ENCODE assay signal across 8 cellular contexts in the genomic region with DNA sequence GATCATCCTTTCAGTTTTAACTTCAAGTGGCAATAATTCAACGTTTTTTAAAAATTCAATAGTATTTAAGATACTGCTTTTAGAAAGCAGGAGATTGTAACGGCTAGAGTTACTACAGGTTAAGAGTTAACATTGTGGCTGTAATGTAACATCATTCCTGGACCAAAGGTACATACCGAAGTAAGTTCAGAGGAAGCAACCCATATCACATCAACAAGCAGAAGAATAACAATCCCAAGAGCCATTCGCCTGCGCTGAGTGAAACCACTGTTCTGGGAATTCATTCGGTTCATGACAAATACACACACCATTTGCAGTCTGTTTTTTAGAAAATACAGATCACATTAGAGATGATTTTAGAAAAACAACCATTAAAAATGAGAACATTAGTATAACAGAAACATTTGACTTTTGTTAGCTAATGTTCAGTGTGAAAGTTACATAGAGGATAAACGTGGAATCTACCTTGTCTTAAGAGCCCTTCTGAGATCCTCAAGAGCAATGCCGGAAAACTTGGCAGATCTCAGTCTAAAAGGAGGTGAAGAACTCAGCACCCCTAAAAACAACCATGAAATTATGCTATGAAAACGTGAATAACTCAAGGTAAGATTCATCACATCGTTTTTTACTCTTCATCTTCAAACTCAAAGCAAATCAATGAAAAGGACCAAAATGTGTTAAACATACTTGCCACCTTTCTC. TPM values are rescaled to one million over a fixed set of nuclear protein-coding genes. Genes with fewer than 3 reads are reported as not detected.
DNase-seq lines count a peak whose midpoint lies in the region; ATAC-seq and TF ChIP-seq lines count a peak whose summit lies in the region.

No MANE protein-coding gene starts in this region.

- H3K36me3 ChIP-seq in HUES64 (ENCODE audit: insufficient read depth, low read length) (peaks cover 20% of the 10 kb centered on the region), breast epithelium (no peaks in the 10 kb centered on the region), mesodermal cell (ENCODE audit: control insufficient read depth, insufficient read depth, low read length) (peaks cover 19% of the 10 kb centered on the region)

- H3K9me3 ChIP-seq in HUES64 (ENCODE audit: insufficient read depth, low read depth, low read length) (no peaks in the 10 kb centered on the region), breast epithelium (no peaks in the 10 kb centered on the region), mesodermal cell (ENCODE audit: control insufficient read depth, low read length) (no peaks in the 10 kb centered on the region)

- WGBS in HUES64, result 51% methylated on average over 8 of the region's 10 CpGs
- 47 to 76% methylated on average over 3 to 5 of the region's 10 CpGs for WGBS in mesodermal cell (ENCODE audit: insufficient coverage in 2 of 2), 2 experiments

- H3K27ac ChIP-seq in C4-2B, result peak overlapping the region; percentile 90; the same call in 1 of the 2 replicates
- H3K27ac ChIP-seq in HUES64 (ENCODE audit: low read depth, low read length), result no peak overlapping the region
- peak overlapping the region; percentile 95 to 98 for H3K27ac ChIP-seq in breast epithelium
- H3K27ac ChIP-seq in mesodermal cell (ENCODE audit: low read depth, low read length, severe bottlenecking), result no peak overlapping the region

- no peak for TF ChIP-seq CTCF in C4-2B (conservative IDR thresholded peaks at IDR 0.05)
- TF ChIP-seq CTCF in breast epithelium (IDR thresholded peaks at IDR 0.05), result no peak

- DNase-seq in breast epithelium (ENCODE audit: low spot score in 2 of 2), result no peak
- no peak for DNase-seq in H4 (ENCODE audit: low spot score)
- no peak for DNase-seq in stimulated activated CD4-positive, alpha-beta T cell treated with anti-CD3 and anti-CD28 coated beads, Interleukin-2, amount 100 ng/mL, for 48 hours

- H3K4me3 ChIP-seq in HUES64 (ENCODE audit: low read length), result peak overlapping the region; percentile 83
- H3K4me3 ChIP-seq in breast epithelium, result peak overlapping the region; percentile 84 to 94 (median 86)
- H3K4me3 ChIP-seq in mesodermal cell (ENCODE audit: extremely low read depth, insufficient read depth, low read length, poor library complexity, severe bottlenecking), result peak overlapping the region; percentile 88

- TF ChIP-seq POLR2A in breast epithelium (IDR thresholded peaks at IDR 0.05), result no peak

- intact Hi-C loops in breast epithelium (cut with DNase I; ENCODE audit: low total_unique reads), result no loop called here

- peak overlapping the region; percentile 88; the same call in 1 of the 2 replicates for H3K9ac ChIP-seq in HUES64 (ENCODE audit: low read depth, low read length)

- H3K27me3 ChIP-seq in HUES64 (ENCODE audit: insufficient read depth, low read length) (no peaks in the 10 kb centered on the region), breast epithelium (no peaks in the 10 kb centered on the region)

- ATAC-seq in esophagus mucosa (no peak), HG03175 (IDR thresholded peaks at IDR 0.05; ENCODE audit: unreplicated experiment) (no peak)

- H3K4me1 ChIP-seq in HUES64 (ENCODE audit: insufficient read depth, low read length) (no peaks in the 10 kb centered on the region; the same call in 1 of the 2 replicates), breast epithelium (no peaks in the 10 kb centered on the region), mesodermal cell (ENCODE audit: control insufficient read depth, insufficient read depth, low read length, poor library complexity, severe bottlenecking) (no peaks in the 10 kb centered on the region)

RNA-seq across cellular contexts. Expression of a gene that starts 1.3 kb away (rescaled TPM):
- 19.4 TPM for polyA plus RNA-seq in HUES64 (2013, experiment 1 of 2)
- 19.3 TPM for polyA plus RNA-seq in HUES64 (2013, experiment 2 of 2)
- 100 to 1,000 TPM in 1 of 3 donors, 10 to 100 TPM in 2; 77.8 to 135 (median 96.7) TPM for total RNA-seq in breast epithelium
- 33.3 TPM for polyA plus RNA-seq in mesodermal cell (2013, experiment 1 of 2)
- polyA plus RNA-seq in mesodermal cell (2013, experiment 2 of 2), result 35.8 TPM
- 41.7 and 56.8 TPM in 2 replicates for total RNA-seq in H4 (2014; rRNA removed; shearing (Covaris generic))
- 48.0 TPM for total RNA-seq in esophagus mucosa

Comparison
In these comparisons a context has a peak if more than half of its experiments do, and no peak if none do; other contexts are left out.
1. H3K27ac ChIP-seq: peak in C4-2B (single experiment) and breast epithelium (2 of 2); none in HUES64 (single experiment) and mesodermal cell (single experiment).
2. Peak in every context shown above with its lines, with median percentiles within 50 percentile points of each other: H3K4me3 ChIP-seq.